In genomic region chr14:54488318-54488645, GRCh38 we compare ENCODE assay signal across 8 cellular contexts. TPM values are rescaled to one million over a fixed set of nuclear protein-coding genes. Genes with fewer than 3 reads are reported as not detected.
DNase-seq lines count a peak whose midpoint lies in the region; ATAC-seq and TF ChIP-seq lines count a peak whose summit lies in the region.

No MANE protein-coding gene starts in this region.

- H3K27ac ChIP-seq in ectodermal cell (ENCODE audit: insufficient read depth, low read depth, low read length, poor library complexity, severe bottlenecking) (peak overlapping the region; percentile 87), neural cell (ENCODE audit: low read length) (peak overlapping the region; percentile 86)

- peak overlapping the region; percentile 57 for H3K4me2 ChIP-seq in neural cell (ENCODE audit: low read length)

- peaks cover 5% of the 10 kb centered on the region for H3K4me1 ChIP-seq in ectodermal cell (ENCODE audit: control insufficient read depth, insufficient read depth, low read length)

- DNase-seq in activated CD4-positive, CD25-positive, alpha-beta regulatory T cell treated with anti-CD3 and anti-CD28 coated beads, Interleukin-2, amount 50 U/mL, for 16 hours (ENCODE audit: low read depth, low spot score), result peak; percentile 4
- DNase-seq in activated CD4-positive, CD25-positive, alpha-beta regulatory T cell treated with anti-CD3 and anti-CD28 coated beads, Interleukin-2, amount 50 U/mL, for 72 hours, result no peak
- DNase-seq in OCI-M1 (lab: John Stamatoyannopoulos, UW) (peak; percentile 33), SKM-1 treated with dmso at 0.1 percent for 144 hours (lab: John Stamatoyannopoulos, UW; ENCODE audit: unreplicated experiment) (no peak), NCI-H187 (lab: John Stamatoyannopoulos, UW) (no peak)

- no peaks in the 10 kb centered on the region for H3K9me2 ChIP-seq in neural cell (ENCODE audit: insufficient read depth, low read length)

- ATAC-seq in HG03025 (IDR thresholded peaks at IDR 0.05; ENCODE audit: low FRiP score, unreplicated experiment), result no peak

- no peaks in the 10 kb centered on the region for H3F3A ChIP-seq in neural cell (ENCODE audit: insufficient read depth, low read length, poor library complexity, severe bottlenecking)

- peak overlapping the region; percentile 83 for H2AFZ ChIP-seq in neural cell (ENCODE audit: low read depth, low read length)

- TF ChIP-seq CTCF in neural cell (IDR thresholded peaks at IDR 0.05; ENCODE audit: poor library complexity, severe bottlenecking), result no peak

- H3K4me3 ChIP-seq in ectodermal cell (ENCODE audit: insufficient read depth, low read depth, low read length) (peak overlapping the region; percentile 95), neural cell (ENCODE audit: low read length) (peak overlapping the region; percentile 99)

- no peaks in the 10 kb centered on the region for H3K36me3 ChIP-seq in ectodermal cell (ENCODE audit: control insufficient read depth, insufficient read depth, low read length)
- H3K36me3 ChIP-seq in neural cell (ENCODE audit: insufficient read depth, low read length), result no peaks in the 10 kb centered on the region

- no peak for TF ChIP-seq EP300 in neural cell (conservative IDR thresholded peaks at IDR 0.05; ENCODE audit: poor library complexity, severe bottlenecking)

- no peaks in the 10 kb centered on the region for H4K20me1 ChIP-seq in neural cell (ENCODE audit: insufficient read depth)

- no peaks in the 10 kb centered on the region for H3K9me3 ChIP-seq in ectodermal cell (ENCODE audit: control insufficient read depth, low read length)
- no peaks in the 10 kb centered on the region for H3K9me3 ChIP-seq in neural cell (ENCODE audit: low read length)

- WGBS in ectodermal cell, 2 experiments, result 1% methylated on average over 9 of the region's 9 CpGs

- H3K27me3 ChIP-seq in ectodermal cell (ENCODE audit: control insufficient read depth, insufficient read depth, low read length, poor library complexity, severe bottlenecking) (no peaks in the 10 kb centered on the region), neural cell (ENCODE audit: insufficient read depth, low read depth, low read length) (no peaks in the 10 kb centered on the region)

- H3K79me2 ChIP-seq in neural cell (replicated peaks; ENCODE audit: insufficient read depth, low read length), result peaks cover 42% of the 10 kb centered on the region

- H3K9ac ChIP-seq in neural cell (ENCODE audit: low read length), result peak overlapping the region; percentile 96

- peak; percentile 13 for TF ChIP-seq RAD21 in neural cell (conservative IDR thresholded peaks at IDR 0.05)

TF ChIP-seq in neural cell, 6 proteins besides CTCF, POLR2A, EP300 and RAD21:
- TF ChIP-seq TAF1 (IDR thresholded peaks at IDR 0.05; ENCODE audit: low read depth), result no peak
- TF ChIP-seq POLR2AphosphoS5 (IDR thresholded peaks at IDR 0.05), result no peak
- TF ChIP-seq SMC3 (conservative IDR thresholded peaks at IDR 0.05; ENCODE audit: poor library complexity), result no peak
TF ChIP-seq in neural cell: peak in this region for 0.

RNA-seq across cellular contexts. Expression of gene GMFB, which starts 0.5 kb away (rescaled TPM):
- 84.0 TPM for polyA plus RNA-seq in ectodermal cell (2013, experiment 1 of 4)
- polyA plus RNA-seq in ectodermal cell (2013, experiment 2 of 4), result 95.2 TPM
- 70.1 TPM for polyA plus RNA-seq in ectodermal cell (2013, experiment 3 of 4)
- polyA plus RNA-seq in ectodermal cell (2013, experiment 4 of 4), result 80.9 TPM
- polyA plus RNA-seq in neural cell, result 98.6 and 208 TPM in 2 replicates
- 130 and 153 TPM in 2 replicates for polyA minus RNA-seq in neural cell

RNA-seq across cellular contexts. Expression of gene CGRRF1, which starts 21.4 kb away (rescaled TPM):
- polyA plus RNA-seq in ectodermal cell (2013, experiment 1 of 4), result 16.9 TPM
- polyA plus RNA-seq in ectodermal cell (2013, experiment 2 of 4), result 28.7 TPM
- polyA plus RNA-seq in ectodermal cell (2013, experiment 3 of 4), result 21.1 TPM
- polyA plus RNA-seq in ectodermal cell (2013, experiment 4 of 4), result 25.9 TPM
- 30.0 and 31.0 TPM in 2 replicates for polyA plus RNA-seq in neural cell
- 13.4 and 19.0 TPM in 2 replicates for polyA minus RNA-seq in neural cell

RNA-seq across cellular contexts. Expression of gene CNIH1, which starts 47.1 kb away (rescaled TPM):
- polyA plus RNA-seq in ectodermal cell (2013, experiment 1 of 4), result 96.9 TPM
- 105 TPM for polyA plus RNA-seq in ectodermal cell (2013, experiment 2 of 4)
- 106 TPM for polyA plus RNA-seq in ectodermal cell (2013, experiment 3 of 4)
- 123 TPM for polyA plus RNA-seq in ectodermal cell (2013, experiment 4 of 4)
- polyA plus RNA-seq in neural cell, result 125 and 128 TPM in 2 replicates
- 105 and 116 TPM in 2 replicates for polyA minus RNA-seq in neural cell

Comparison
In these comparisons a context has a peak if more than half of its experiments do, and no peak if none do; other contexts are left out.
1. DNase-seq: peak in activated CD4-positive, CD25-positive, alpha-beta regulatory T cell treated with anti-CD3 and anti-CD28 coated beads, Interleukin-2, amount 50 U/mL, for 16 hours (single experiment) and OCI-M1 (single experiment); none in activated CD4-positive, CD25-positive, alpha-beta regulatory T cell treated with anti-CD3 and anti-CD28 coated beads, Interleukin-2, amount 50 U/mL, for 72 hours (single experiment), SKM-1 treated with dmso at 0.1 percent for 144 hours (single experiment) and NCI-H187 (0 of 2).